Comparison of ENCODE assay signal across 11 cellular contexts in the genomic region with DNA sequence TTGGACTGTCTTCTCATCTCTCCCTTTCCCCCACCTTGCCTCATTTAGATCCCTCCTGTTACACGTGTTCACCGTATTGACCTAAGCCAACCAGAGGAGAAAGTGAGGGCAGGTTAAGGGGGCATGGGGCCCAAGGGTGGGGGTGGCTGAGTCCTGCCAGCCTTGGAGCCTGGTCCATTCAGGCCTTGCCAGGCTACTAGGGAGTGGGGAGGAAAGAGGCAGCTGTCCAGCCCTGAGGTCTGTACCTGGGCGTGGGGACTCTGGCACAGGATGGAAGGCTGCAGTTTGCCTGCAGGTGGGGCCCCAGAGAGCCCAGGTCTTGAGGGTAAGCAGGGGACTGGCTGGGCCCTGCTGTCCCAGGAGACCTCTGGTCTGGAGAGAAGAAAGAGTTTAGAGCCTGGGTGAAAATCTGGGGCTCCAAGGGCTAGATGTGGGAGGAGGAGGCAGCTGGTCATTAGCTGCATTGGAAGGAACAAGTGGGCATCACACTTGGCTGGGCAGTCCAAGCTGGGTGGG.
A peak's percentile ranks its signal among the peaks of the same experiment; 100 is the strongest.
DNase-seq lines count a peak whose midpoint lies in the region; ATAC-seq and TF ChIP-seq lines count a peak whose summit lies in the region.
"Had no signal": no experiment of that assay in that cellular context is flagged by ENCODE, and none has a peak within 500 bp of the region (broad histone marks: within the 10 kb centered on the region; RNA-seq: fewer than 3 reads in every experiment).

No MANE protein-coding gene starts in this region.

- no peak for TF ChIP-seq POLR2A in Peyer's patch (IDR thresholded peaks at IDR 0.05)
- no peak for TF ChIP-seq POLR2A in erythroblast (IDR thresholded peaks at IDR 0.05; ENCODE audit: low read length)

- DNase-seq in activated T-cell treated with anti-CD3 and anti-CD28 coated beads, Interleukin-2, amount 50 U/mL, for 72 hours = no peak
- no peak for DNase-seq in activated T-cell treated with anti-CD3 and anti-CD28 coated beads, Interleukin-2, amount 50 U/mL, for 1 hour
- DNase-seq in Peyer's patch (no peak), right cardiac atrium (no peak), tibial artery (no peak), erythroblast (lab: John Stamatoyannopoulos, UW) (no peak), NCI-H1417 treated with DMSO at 0.1 percent for 48 hours (lab: John Stamatoyannopoulos, UW) (no peak)
- DNase-seq: activated CD8-positive, alpha-beta memory T cell treated with anti-CD3 and anti-CD28 coated beads, Interleukin-2, amount 50 U/mL, for 4 hours; NCI-H524 treated with DMSO at 0.1 percent for 48 hours; stimulated activated CD4-positive, alpha-beta T cell treated with anti-CD3 and anti-CD28 coated beads, Interleukin-12 subunit alpha, Interleukin-12 subunit beta, amount 100 ng/mL, for 4 hours had no signal

- TF ChIP-seq CTCF in Peyer's patch (IDR thresholded peaks at IDR 0.05) = no peak
- no peak for TF ChIP-seq CTCF in tibial artery (IDR thresholded peaks at IDR 0.05)

- H3K27ac Mint-ChIP-seq in activated T-cell treated with anti-CD3 and anti-CD28 coated beads, Interleukin-2, amount 50 U/mL, for 72 hours = peak overlapping the region; percentile 64

- H3K4me3 Mint-ChIP-seq in activated T-cell treated with anti-CD3 and anti-CD28 coated beads, Interleukin-2, amount 50 U/mL, for 72 hours = peak overlapping the region in 1 of 2 donors; percentile 1

- H3K4me3 ChIP-seq in Peyer's patch (no peak overlapping the region), right cardiac atrium (ENCODE audit: low read length) (no peak overlapping the region), tibial artery (no peak overlapping the region)

- no peaks in the 10 kb centered on the region for H3K36me3 ChIP-seq in Peyer's patch
- H3K36me3 ChIP-seq in tibial artery = peaks cover 5 to 31% (median 6%) of the 10 kb centered on the region in 3 donors

- no peaks in the 10 kb centered on the region for H3K9me3 ChIP-seq in Peyer's patch
- no peaks in the 10 kb centered on the region for H3K9me3 ChIP-seq in right cardiac atrium (ENCODE audit: control insufficient read depth, low read length)
- no peaks in the 10 kb centered on the region for H3K9me3 ChIP-seq in tibial artery

- peak in 1 of 2 donors; percentile 11 for ATAC-seq in activated T-cell treated with anti-CD3 and anti-CD28 coated beads, Interleukin-2, amount 50 U/mL, for 72 hours (replicated peaks in 1 of 2)
- ATAC-seq in right cardiac atrium = peak; percentile 8 to 25
- ATAC-seq in HG03196 (IDR thresholded peaks at IDR 0.05; ENCODE audit: unreplicated experiment) = no peak

- H3K4me1 Mint-ChIP-seq in activated T-cell treated with anti-CD3 and anti-CD28 coated beads, Interleukin-2, amount 50 U/mL, for 72 hours (ENCODE audit: low read depth) = peaks cover 95% of the 10 kb centered on the region

- H3K4me1 ChIP-seq in Peyer's patch = peaks cover 0 to 33% (median 0%) of the 10 kb centered on the region in 4 donors
- peaks cover 29% of the 10 kb centered on the region for H3K4me1 ChIP-seq in right cardiac atrium (ENCODE audit: control insufficient read depth, insufficient read depth, low read length)
- H3K4me1 ChIP-seq in tibial artery = peaks cover 0 to 53% (median 23%) of the 10 kb centered on the region in 4 donors

- H3K27me3 ChIP-seq in Peyer's patch (no peaks in the 10 kb centered on the region), right cardiac atrium (ENCODE audit: control insufficient read depth, insufficient read depth) (no peaks in the 10 kb centered on the region), tibial artery (no peaks in the 10 kb centered on the region)

- WGBS in right cardiac atrium = 48% methylated on average over 3 of the region's 3 CpGs

- H3K36me3 Mint-ChIP-seq in activated T-cell treated with anti-CD3 and anti-CD28 coated beads, Interleukin-2, amount 50 U/mL, for 72 hours (ENCODE audit: insufficient read depth in 2 of 2) = peaks cover 37 to 58% of the 10 kb centered on the region in 2 donors

- no peaks in the 10 kb centered on the region for H3K27me3 Mint-ChIP-seq in activated T-cell treated with anti-CD3 and anti-CD28 coated beads, Interleukin-2, amount 50 U/mL, for 72 hours (ENCODE audit: low read depth)

- peak overlapping the region in 3 of 4 donors; percentile 12 to 67 (median 48) for H3K27ac ChIP-seq in Peyer's patch
- H3K27ac ChIP-seq in right cardiac atrium (ENCODE audit: low read length) = no peak overlapping the region
- peak overlapping the region; percentile 17 to 52 for H3K27ac ChIP-seq in tibial artery

- H3K9me3 Mint-ChIP-seq in activated T-cell treated with anti-CD3 and anti-CD28 coated beads, Interleukin-2, amount 50 U/mL, for 72 hours = peaks cover 0 to 1% of the 10 kb centered on the region in 2 donors

- intact Hi-C loops in right cardiac atrium (cut with DNase I) (loop anchor here in 1 of 4 donors (10.0 kb wide), 2 partner anchors 59 to 141 kb away; partner anchors contain the start of gene RFTN1), tibial artery (cut with DNase I; ENCODE audit: low total_unique reads) (no loop called here)
